ENCODE assay signal across 20 cellular contexts in the genomic region with DNA sequence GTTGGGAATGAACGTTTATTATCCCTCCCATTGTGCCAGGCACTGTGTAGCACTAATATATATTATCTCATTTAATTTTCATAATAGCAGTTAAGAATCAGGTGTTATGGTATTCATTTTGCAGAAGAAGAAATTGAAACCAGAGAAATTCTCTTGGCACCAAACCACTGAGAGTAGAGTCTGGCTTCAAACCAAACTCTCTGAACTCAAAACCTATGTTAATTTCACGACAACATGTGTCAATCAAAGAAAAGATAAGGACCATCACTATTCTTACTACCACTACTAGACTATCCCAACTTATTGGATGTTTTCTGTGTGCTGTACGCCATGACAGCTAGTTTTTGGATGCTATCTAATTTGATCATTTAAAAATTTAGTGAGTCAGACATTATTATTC. TPM values are rescaled to one million over a fixed set of nuclear protein-coding genes. Genes with fewer than 3 reads are reported as not detected.
DNase-seq lines count a peak whose midpoint lies in the region; ATAC-seq, FAIRE-seq and TF ChIP-seq lines count a peak whose summit lies in the region.
"Had no signal": no experiment of that assay in that cellular context is flagged by ENCODE, and none has a peak within 500 bp of the region (broad histone marks: within the 10 kb centered on the region; RNA-seq: fewer than 3 reads in every experiment).

No MANE protein-coding gene starts in this region.

- no peak overlapping the region for H2AFZ ChIP-seq in MM.1S (ENCODE audit: low read length)
- H2AFZ ChIP-seq in K562 (ENCODE audit: low read depth, low read length), result no peak overlapping the region

- DNase-seq in MM.1S (peak; percentile 23), K562 (ENCODE audit: extremely low read depth in 1 of 4, low spot score in 3 of 4) (no peak), NCI-H1694 (lab: John Stamatoyannopoulos, UW) (no peak), DMS 273 treated with DMSO at 0.1 percent for 48 hours (lab: John Stamatoyannopoulos, UW) (no peak)
- DNase-seq: 8988T; ACHN; BE2C; C1 segment of cervical spinal cord; CD4-positive, alpha-beta memory T cell; CD4-positive, CD25-positive, alpha-beta regulatory T cell; CD8-positive, alpha-beta memory T cell; COR-L47; DMS79 treated with DMSO at 0.1 percent for 48 hours; GF-D8 had no signal

- no peak for TF ChIP-seq CTCF in MM.1S (IDR thresholded peaks at IDR 0.05; ENCODE audit: low read length)
- no peak for TF ChIP-seq CTCF in K562 (IDR thresholded peaks at IDR 0.05 in 2 of 3, conservative IDR thresholded peaks at IDR 0.05 in 1 of 3; ENCODE audit: insufficient read depth in 2 of 3, low read depth in 1 of 3, low read length in 3 of 3)

- no peaks in the 10 kb centered on the region for H3K27me3 ChIP-seq in MM.1S (replicated peaks; ENCODE audit: insufficient read depth, low read length)
- H3K27me3 ChIP-seq in K562 (ENCODE audit: control insufficient read depth in 2 of 2, insufficient read depth in 2 of 2, low read length in 2 of 2), result no peaks in the 10 kb centered on the region
- H3K27me3 ChIP-seq: BE2C, BLaER1 had no signal

- H3K36me3 ChIP-seq in MM.1S (replicated peaks; ENCODE audit: insufficient read depth, low read length) (no peaks in the 10 kb centered on the region), K562 (ENCODE audit: control insufficient read depth, insufficient read depth, low read length) (no peaks in the 10 kb centered on the region)
- H3K36me3 ChIP-seq: BE2C, BLaER1 had no signal

- BruUV-seq in K562 (replicated peaks; lab: Mats Ljungman, UMichigan), result no TSS peak

- 46% methylated on average over 3 of the region's 3 CpGs for whole genome bisulfite sequencing in K562 (ENCODE audit: insufficient coverage, low coverage, missing lambda C conversion rate)

- H3K9ac ChIP-seq in MM.1S (ENCODE audit: low read length), result no peak overlapping the region
- no peak overlapping the region for H3K9ac ChIP-seq in K562 (ENCODE audit: insufficient read depth in 1 of 2, low read depth in 2 of 2, low read length in 2 of 2)
- H3K9ac ChIP-seq: BLaER1 had no signal

- no peaks in the 10 kb centered on the region for H4K20me1 ChIP-seq in MM.1S (ENCODE audit: insufficient read depth, low read length)
- no peaks in the 10 kb centered on the region for H4K20me1 ChIP-seq in K562 (replicated peaks; ENCODE audit: control insufficient read depth, insufficient read depth, low read length)
- H4K20me1 ChIP-seq: BLaER1 had no signal

- POLR2A ChIA-PET in K562 (lab: Yijun Ruan, JAX), result no interaction called here

- ATAC-seq in K562, result no peak
- ATAC-seq in GM21390 (IDR thresholded peaks at IDR 0.05; ENCODE audit: unreplicated experiment), result no peak

- CTCF ChIA-PET in K562 (lab: Yijun Ruan, JAX; ENCODE audit: low intra/inter-chr PET ratio), result no interaction called here

- no peak for TF ChIP-seq RAD21 in K562 (CRISPR knock-in tag; conservative IDR thresholded peaks at IDR 0.05 in 1 of 2, IDR thresholded peaks at IDR 0.05 in 1 of 2)

- no peak for TF ChIP-seq POLR2A in K562 (conservative IDR thresholded peaks at IDR 0.05)

- H3K4me1 ChIP-seq in MM.1S (ENCODE audit: low read length) (peaks cover 10% of the 10 kb centered on the region), K562 (replicated peaks in 1 of 2; ENCODE audit: control insufficient read depth in 2 of 2, insufficient read depth in 2 of 2, low read length in 2 of 2) (no peaks in the 10 kb centered on the region; a peak in 1 of 5 replicates)
- H3K4me1 ChIP-seq: BE2C had no signal

- H3K9me1 ChIP-seq in K562 (ENCODE audit: control insufficient read depth, insufficient read depth, low read length), result no peaks in the 10 kb centered on the region

- in situ Hi-C loops in K562 (cut with MboI), result no loop called here

- H3K79me2 ChIP-seq in MM.1S (ENCODE audit: low read length) (no peaks in the 10 kb centered on the region), K562 (ENCODE audit: control insufficient read depth, insufficient read depth, low read length) (no peaks in the 10 kb centered on the region)

- no peaks in the 10 kb centered on the region for H3F3A ChIP-seq in MM.1S (ENCODE audit: insufficient read depth, low read length)

- FAIRE-seq in K562 (lab: Jason Lieb, UNC), result no peak
- FAIRE-seq: A204.1, G401.6, GM12891, GM19239 had no signal

- TF ChIP-seq EP300 in K562 (IDR thresholded peaks at IDR 0.05; ENCODE audit: low read length), result no peak

- no peak overlapping the region for H3K4me2 ChIP-seq in MM.1S (ENCODE audit: low read depth, low read length)
- no peak overlapping the region for H3K4me2 ChIP-seq in K562 (ENCODE audit: insufficient read depth, low read length)
- H3K4me2 ChIP-seq: BLaER1 had no signal

- no peak overlapping the region for H3K4me3 ChIP-seq in MM.1S (ENCODE audit: low read length)
- H3K4me3 ChIP-seq in K562, result no peak overlapping the region
- H3K4me3 ChIP-seq: BLaER1 had no signal

- H3K9me2 ChIP-seq in MM.1S (replicated peaks; ENCODE audit: insufficient read depth, low read length), result no peaks in the 10 kb centered on the region

- intact Hi-C loops in K562 (cut with micrococcal nuclease), result no loop called here

- H3K27ac ChIP-seq in MM.1S (ENCODE audit: low read length), result no peak overlapping the region
- no peak overlapping the region for H3K27ac ChIP-seq in K562 (ENCODE audit: extremely low read depth, low read depth, low read length)
- H3K27ac ChIP-seq: BLaER1 had no signal

- H3K9me3 ChIP-seq in MM.1S (replicated peaks; ENCODE audit: insufficient read depth, low read length), result no peaks in the 10 kb centered on the region
- H3K9me3 ChIP-seq in K562 (replicated peaks; ENCODE audit: control insufficient read depth, insufficient read depth, low read depth, low read length), result no peaks in the 10 kb centered on the region
- H3K9me3 ChIP-seq: BE2C, BLaER1 had no signal

TF ChIP-seq in K562, 482 proteins besides CTCF, POLR2A, EP300 and RAD21:
- TF ChIP-seq, protein P1, sequence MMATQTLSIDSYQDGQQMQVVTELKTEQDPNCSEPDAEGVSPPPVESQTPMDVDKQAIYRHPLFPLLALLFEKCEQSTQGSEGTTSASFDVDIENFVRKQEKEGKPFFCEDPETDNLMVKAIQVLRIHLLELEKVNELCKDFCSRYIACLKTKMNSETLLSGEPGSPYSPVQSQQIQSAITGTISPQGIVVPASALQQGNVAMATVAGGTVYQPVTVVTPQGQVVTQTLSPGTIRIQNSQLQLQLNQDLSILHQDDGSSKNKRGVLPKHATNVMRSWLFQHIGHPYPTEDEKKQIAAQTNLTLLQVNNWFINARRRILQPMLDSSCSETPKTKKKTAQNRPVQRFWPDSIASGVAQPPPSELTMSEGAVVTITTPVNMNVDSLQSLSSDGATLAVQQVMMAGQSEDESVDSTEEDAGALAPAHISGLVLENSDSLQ (IDR thresholded peaks at IDR 0.05), result peak; percentile 80
- peak; percentile 9 for TF ChIP-seq MEIS2 (IDR thresholded peaks at IDR 0.05; ENCODE audit: partially characterized antibody)
- no peak for TF ChIP-seq CBX3 (IDR thresholded peaks at IDR 0.05; ENCODE audit: borderline replicate concordance in 1 of 2, low read length in 2 of 2)
- no peak for TF ChIP-seq SMARCC2 (IDR thresholded peaks at IDR 0.05; ENCODE audit: low read depth)

RNA-seq across cellular contexts. Expression of a gene that starts 24.1 kb away (rescaled TPM):
- total RNA-seq in K562 (2011; cell fraction: chromatin; rRNA removed; ENCODE audit: low replicate concordance), result 342 and 614 TPM in 2 replicates
- total RNA-seq in K562 (2011; cell fraction: nucleolus; rRNA removed), result 113 and 153 TPM in 2 replicates
- 327 and 692 TPM in 2 replicates for total RNA-seq in K562 (2011; cell fraction: nucleoplasm; rRNA removed)
- total RNA-seq in K562 (2014; rRNA removed) (65.0 and 72.3 TPM in 2 replicates), K562 (2014; rRNA removed; fragmentation: Illumina TruSeq; extraction: Trizol) (87.9 and 96.2 TPM in 2 replicates), K562 (2015; rRNA removed; fragmentation: Illumina TruSeq; extraction: Trizol) (82.2 and 85.8 TPM in 2 replicates), K562 (2021) (101 and 113 TPM in 2 replicates)
- polyA plus RNA-seq in K562 (2011; rRNA removed) (66.9 and 73.3 TPM in 2 replicates), K562 (2014; fragmentation: Illumina TruSeq; extraction: Trizol) (52.2 and 57.2 TPM in 2 replicates), K562 (2014; fragmentation: Nextera tagmentation; extraction: Ambion mirVana) (10 to 100 TPM; 15.1 to 30.1 TPM), K562 (2014; rRNA removed) (46.5 and 50.2 TPM in 2 replicates)
- 37.5 and 39.9 TPM in 2 replicates for polyA plus RNA-seq in K562 (2011; cell fraction: cytosol; rRNA removed)
- polyA plus RNA-seq in K562 (2011; cell fraction: nucleus; rRNA removed), result 143 and 148 TPM in 2 replicates
- 33.6 and 40.1 TPM in 2 replicates for polyA plus RNA-seq in K562 (2012)
- 369 and 399 TPM in 2 replicates for polyA minus RNA-seq in K562 (2011; rRNA and poly(A)+ RNA removed)
- 41.4 and 51.2 TPM in 2 replicates for polyA minus RNA-seq in K562 (2011; cell fraction: cytosol; rRNA and poly(A)+ RNA removed)
- polyA minus RNA-seq in K562 (2011; cell fraction: nucleus; rRNA and poly(A)+ RNA removed), result 431 and 576 TPM in 2 replicates
